Comparison of ENCODE assay signal across 18 cellular contexts in genomic region chr6:33450434-33450833, GRCh38. TPM values are rescaled to one million over a fixed set of nuclear protein-coding genes. Genes with fewer than 3 reads are reported as not detected.
DNase-seq lines count a peak whose midpoint lies in the region; ATAC-seq, FAIRE-seq and TF ChIP-seq lines count a peak whose summit lies in the region.
"Had no signal": no experiment of that assay in that cellular context is flagged by ENCODE, and none has a peak within 500 bp of the region (broad histone marks: within the 10 kb centered on the region; RNA-seq: fewer than 3 reads in every experiment).

No MANE protein-coding gene starts in this region.

- no peak overlapping the region for H2AFZ ChIP-seq in H1 (ENCODE audit: low read length)

- H3K4me2 ChIP-seq in H1 (ENCODE audit: insufficient read depth in 1 of 2, low read depth in 2 of 2, low read length in 2 of 2), result no peak overlapping the region

- H3K36me3 Mint-ChIP-seq in activated naive CD8-positive, alpha-beta T cell, result peaks cover 2% of the 10 kb centered on the region
- H3K36me3 Mint-ChIP-seq in activated naive CD8-positive, alpha-beta T cell treated with anti-CD3 and anti-CD28 coated beads for 36 hours, result peaks cover 13% of the 10 kb centered on the region
- peaks cover 18% of the 10 kb centered on the region for H3K36me3 Mint-ChIP-seq in type B pancreatic cell

- no peaks in the 10 kb centered on the region for H3K9me3 Mint-ChIP-seq in activated naive CD8-positive, alpha-beta T cell (ENCODE audit: low read depth)
- no peaks in the 10 kb centered on the region for H3K9me3 Mint-ChIP-seq in activated naive CD8-positive, alpha-beta T cell treated with anti-CD3 and anti-CD28 coated beads for 36 hours
- H3K9me3 Mint-ChIP-seq in type B pancreatic cell, result no peaks in the 10 kb centered on the region

- no peak overlapping the region for H2BK15ac ChIP-seq in H1 (ENCODE audit: low read length)

- peaks cover 0 to 8% of the 10 kb centered on the region in 2 experiments; a peak in 2 of 4 replicates for H3K79me2 ChIP-seq in H1 (ENCODE audit: control insufficient read depth in 1 of 2, insufficient read depth in 2 of 2, low read length in 2 of 2)

- no peak overlapping the region for H4K5ac ChIP-seq in H1 (ENCODE audit: insufficient read length, low read depth, low read length)

- H2AK5ac ChIP-seq in H1 (ENCODE audit: low read depth, low read length), result no peak overlapping the region

- ATAC-seq in HG03135 (IDR thresholded peaks at IDR 0.05; ENCODE audit: unreplicated experiment), result no peak
- ATAC-seq: Panc1 had no signal

- no peaks in the 10 kb centered on the region for H3K27me3 ChIP-seq in H1 (replicated peaks in 1 of 4; ENCODE audit: control insufficient read depth in 3 of 4, extremely low read depth in 1 of 4, insufficient read depth in 3 of 4, low read length in 3 of 4)
- H3K27me3 ChIP-seq: SJSA1, suprapubic skin had no signal

- POLR2A ChIA-PET in H1 (lab: Charles Lee; ENCODE audit: partially characterized antibody), result interaction anchor here (1.5 to 17.2 kb wide), 4 partner anchors 9 to 76 kb away, joined by 3 to 381 read pairs (median 5); no protein-coding TSS in a partner anchor

- peak overlapping the region; percentile 46 for H3K27ac Mint-ChIP-seq in activated naive CD8-positive, alpha-beta T cell
- no peak overlapping the region for H3K27ac Mint-ChIP-seq in activated naive CD8-positive, alpha-beta T cell treated with anti-CD3 and anti-CD28 coated beads for 36 hours
- peak overlapping the region; percentile 36 for H3K27ac Mint-ChIP-seq in type B pancreatic cell

- H3K4me3 Mint-ChIP-seq in activated naive CD8-positive, alpha-beta T cell, result no peak overlapping the region
- H3K4me3 Mint-ChIP-seq in activated naive CD8-positive, alpha-beta T cell treated with anti-CD3 and anti-CD28 coated beads for 36 hours, result no peak overlapping the region
- peak overlapping the region; percentile 25 for H3K4me3 Mint-ChIP-seq in type B pancreatic cell

- H3K23me2 ChIP-seq in H1 (ENCODE audit: low read depth, low read length), result peaks cover 9% of the 10 kb centered on the region

- peaks cover 10 to 15% of the 10 kb centered on the region in 2 experiments for H4K20me1 ChIP-seq in H1 (replicated peaks in 1 of 2; ENCODE audit: control insufficient read depth in 1 of 2, insufficient read depth in 2 of 2, low read length in 2 of 2)

- no peak overlapping the region for H3K4me3 ChIP-seq in H1 (ENCODE audit: extremely low read depth in 1 of 4, insufficient read depth in 2 of 4, low read depth in 3 of 4, low read length in 4 of 4)
- H3K4me3 ChIP-seq: SJSA1, suprapubic skin had no signal

- H3K4me1 ChIP-seq in H1 (replicated peaks in 1 of 4; ENCODE audit: control insufficient read depth in 3 of 4, insufficient read depth in 4 of 4, low read length in 3 of 4), result peaks cover 0 to 5% (median 4%) of the 10 kb centered on the region in 4 experiments; a peak in 6 of 7 replicates
- H3K4me1 ChIP-seq: Caco-2, SJSA1 had no signal

- CTCF ChIA-PET in H1 (lab: Charles Lee; ENCODE audit: partially characterized antibody), result interaction anchor here (0.8 to 3.5 kb wide), 2 partner anchors 10 to 14 kb away, joined by 3 to 16 read pairs; no protein-coding TSS in a partner anchor

- no peak overlapping the region for H2BK20ac ChIP-seq in H1 (ENCODE audit: low read length)

- WGBS in H1 (ENCODE audit: extremely low coverage in 1 of 2, insufficient coverage in 1 of 2, insufficient read length in 1 of 2, insufficient replicate concordance in 2 of 2, low coverage in 1 of 2, low lambda C conversion rate in 2 of 2, missing lambda C conversion rate in 1 of 2), 2 experiments, result 89% methylated on average over 3 of the region's 3 CpGs; no CpG with 5 or more reads in 1 of the 2 experiments

- TF ChIP-seq POLR2A in H1 (IDR thresholded peaks at IDR 0.05; ENCODE audit: control extremely low read depth in 1 of 2, low read depth in 2 of 2, low read length in 2 of 2), result no peak

- no peak for TF ChIP-seq CTCF in H1 (IDR thresholded peaks at IDR 0.05; ENCODE audit: control extremely low read depth in 1 of 3, insufficient read depth in 1 of 3, low read depth in 1 of 3, low read length in 3 of 3)
- no peak for TF ChIP-seq CTCF in type B pancreatic cell (conservative IDR thresholded peaks at IDR 0.05)

- H2BK12ac ChIP-seq in H1 (ENCODE audit: low read depth, low read length), result no peak overlapping the region

- H3K14ac ChIP-seq in H1 (ENCODE audit: insufficient read length), result no peak overlapping the region

- no peak overlapping the region for H3K18ac ChIP-seq in H1 (ENCODE audit: extremely low read depth, low read length)

- FAIRE-seq in H1 (lab: Jason Lieb, UNC), result no peak

- H3K79me1 ChIP-seq in H1 (ENCODE audit: low read depth, low read length), result peaks cover 1% of the 10 kb centered on the region

- no peak overlapping the region for H3K23ac ChIP-seq in H1 (ENCODE audit: insufficient read length)

- H3K27ac ChIP-seq in H1 (ENCODE audit: low read depth, low read length), result no peak overlapping the region
- H3K27ac ChIP-seq: SJSA1, suprapubic skin had no signal

- no peak overlapping the region for H2BK120ac ChIP-seq in H1 (replicated peaks; ENCODE audit: low read depth, low read length)

- H3K27me3 Mint-ChIP-seq in activated naive CD8-positive, alpha-beta T cell, result no peaks in the 10 kb centered on the region
- H3K27me3 Mint-ChIP-seq in activated naive CD8-positive, alpha-beta T cell treated with anti-CD3 and anti-CD28 coated beads for 36 hours, result no peaks in the 10 kb centered on the region
- H3K27me3 Mint-ChIP-seq in type B pancreatic cell, result no peaks in the 10 kb centered on the region

- H3K9ac ChIP-seq in H1 (replicated peaks in 1 of 4; ENCODE audit: extremely low read depth in 1 of 4, low read depth in 3 of 4, low read length in 3 of 4), result no peak overlapping the region

- no peak overlapping the region for H3K56ac ChIP-seq in H1 (replicated peaks; ENCODE audit: insufficient read length, low read depth, low read length)

- DNase-seq in activated naive CD8-positive, alpha-beta T cell treated with anti-CD3 and anti-CD28 coated beads for 36 hours, result no peak
- peak; percentile 16 for DNase-seq in MV-4-11 (lab: John Stamatoyannopoulos, UW)
- no peak for DNase-seq in H1 (ENCODE audit: low read depth in 1 of 2, low spot score in 2 of 2)
- DNase-seq in type B pancreatic cell (ENCODE audit: extremely low spot score, unreplicated experiment), result no peak
- DNase-seq in NOMO-1 treated with DMSO at 0.1 percent for 48 hours (lab: John Stamatoyannopoulos, UW; ENCODE audit: unreplicated experiment), result no peak
- no peak for DNase-seq in effector CD8-positive, alpha-beta T cell (lab: John Stamatoyannopoulos, UW)
- DNase-seq: activated CD4-positive, CD25-positive, alpha-beta regulatory T cell treated with anti-CD3 and anti-CD28 coated beads, Interleukin-2, amount 50 U/mL, for 72 hours; anterior cingulate cortex; Caco-2; glutamatergic neuron; NCI-H187; NCI-H226; T1000 had no signal

- TF ChIP-seq RAD21 in H1 (IDR thresholded peaks at IDR 0.05 in 1 of 2, conservative IDR thresholded peaks at IDR 0.05 in 1 of 2; ENCODE audit: low read depth in 2 of 2, low read length in 2 of 2), result no peak

- no peak overlapping the region for H4K91ac ChIP-seq in H1 (replicated peaks; ENCODE audit: insufficient read length, low read length)

- H4K8ac ChIP-seq in H1 (ENCODE audit: extremely low read depth, insufficient read depth, low read length), result no peak overlapping the region

- no peak overlapping the region for H2BK5ac ChIP-seq in H1 (ENCODE audit: low read depth, low read length)

- H3K36me3 ChIP-seq in H1 (ENCODE audit: control insufficient read depth in 2 of 4, insufficient read depth in 4 of 4, low read length in 3 of 4), result peaks cover 39 to 66% (median 43%) of the 10 kb centered on the region in 4 experiments

- no peak for TF ChIP-seq EP300 in H1 (IDR thresholded peaks at IDR 0.05; ENCODE audit: borderline replicate concordance in 1 of 2, low read depth in 2 of 2, low read length in 2 of 2)

- H3K4ac ChIP-seq in H1 (replicated peaks; ENCODE audit: insufficient read length, low read depth, low read length), result no peak overlapping the region

- peaks cover 18% of the 10 kb centered on the region for H3K4me1 Mint-ChIP-seq in activated naive CD8-positive, alpha-beta T cell (ENCODE audit: low read depth)
- H3K4me1 Mint-ChIP-seq in activated naive CD8-positive, alpha-beta T cell treated with anti-CD3 and anti-CD28 coated beads for 36 hours, result peaks cover 12% of the 10 kb centered on the region
- H3K4me1 Mint-ChIP-seq in type B pancreatic cell (ENCODE audit: unreplicated experiment), result peaks cover 24% of the 10 kb centered on the region

- H3K9me3 ChIP-seq in H1 (ENCODE audit: insufficient read depth in 2 of 2, low read depth in 1 of 2, low read length in 1 of 2), result no peaks in the 10 kb centered on the region
- H3K9me3 ChIP-seq: Caco-2, SJSA1, suprapubic skin had no signal

RNA-seq across cellular contexts. Expression of gene ZBTB9, which starts 3.9 kb away (rescaled TPM):
- 10 to 100 TPM; 11.3 to 11.7 TPM for total RNA-seq in activated naive CD8-positive, alpha-beta T cell treated with anti-CD3 and anti-CD28 coated beads for 36 hours
- total RNA-seq in H1 (2021; fragmentation: NEBNext Ultra II Directional; extraction: Animal tissue kit (Norgen Biotek cat#: 25700)), result 20.2 and 25.0 TPM in 2 replicates
- polyA plus RNA-seq in H1 (2011; rRNA removed), result 15.1 and 16.9 TPM in 2 replicates
- polyA plus RNA-seq in H1 (2011; cell fraction: cytosol; rRNA removed), result 17.9 TPM
- 54.7 TPM for polyA plus RNA-seq in H1 (2011; cell fraction: nucleus; rRNA removed)
- polyA plus RNA-seq in H1 (2012, experiment 1 of 2), result 28.1 to 36.7 TPM (median 31.7 TPM) in 4 replicates
- polyA plus RNA-seq in H1 (2012, experiment 2 of 2), result 23.3 TPM
- polyA plus RNA-seq in H1 (2013, experiment 1 of 2), result 12.5 TPM
- 13.7 TPM for polyA plus RNA-seq in H1 (2013, experiment 2 of 2)
- 24.1 and 24.3 TPM in 2 replicates for polyA minus RNA-seq in H1 (2011; rRNA and poly(A)+ RNA removed)
- polyA minus RNA-seq in H1 (2011; cell fraction: cytosol; rRNA and poly(A)+ RNA removed), result 17.0 TPM
- polyA minus RNA-seq in H1 (2011; cell fraction: nucleus; rRNA and poly(A)+ RNA removed), result 9.4 TPM
- total RNA-seq in type B pancreatic cell (ENCODE audit: low replicate concordance), result 11.3 and 14.5 TPM in 2 replicates

RNA-seq across cellular contexts. Expression of gene SYNGAP1, which starts 30.6 kb away (rescaled TPM):
- 10 to 100 TPM; 26.4 to 29.3 TPM for total RNA-seq in activated naive CD8-positive, alpha-beta T cell treated with anti-CD3 and anti-CD28 coated beads for 36 hours
- 101 and 109 TPM in 2 replicates for total RNA-seq in H1 (2021; fragmentation: NEBNext Ultra II Directional; extraction: Animal tissue kit (Norgen Biotek cat#: 25700))
- 31.0 and 66.9 TPM in 2 replicates for polyA plus RNA-seq in H1 (2011; rRNA removed)
- polyA plus RNA-seq in H1 (2011; cell fraction: cytosol; rRNA removed), result 35.6 TPM
- polyA plus RNA-seq in H1 (2011; cell fraction: nucleus; rRNA removed), result 445 TPM
- 130 to 242 TPM (median 155 TPM) in 4 replicates for polyA plus RNA-seq in H1 (2012, experiment 1 of 2)
- polyA plus RNA-seq in H1 (2012, experiment 2 of 2), result 34.0 TPM
- polyA plus RNA-seq in H1 (2013, experiment 1 of 2), result 54.0 TPM
- 61.4 TPM for polyA plus RNA-seq in H1 (2013, experiment 2 of 2)
- polyA minus RNA-seq in H1 (2011; rRNA and poly(A)+ RNA removed), result 34.2 and 41.9 TPM in 2 replicates
- 25.0 TPM for polyA minus RNA-seq in H1 (2011; cell fraction: cytosol; rRNA and poly(A)+ RNA removed)
- 79.5 TPM for polyA minus RNA-seq in H1 (2011; cell fraction: nucleus; rRNA and poly(A)+ RNA removed)
- total RNA-seq in type B pancreatic cell (ENCODE audit: low replicate concordance), result 18.4 and 74.1 TPM in 2 replicates

RNA-seq across cellular contexts. Expression of gene CUTA, which starts 32.5 kb away (rescaled TPM):
- 100 to 1,000 TPM; 125 to 126 TPM for total RNA-seq in activated naive CD8-positive, alpha-beta T cell treated with anti-CD3 and anti-CD28 coated beads for 36 hours
- total RNA-seq in H1 (2021; fragmentation: NEBNext Ultra II Directional; extraction: Animal tissue kit (Norgen Biotek cat#: 25700)), result 297 and 315 TPM in 2 replicates
- polyA plus RNA-seq in H1 (2011; rRNA removed), result 460 and 671 TPM in 2 replicates
- polyA plus RNA-seq in H1 (2011; cell fraction: cytosol; rRNA removed), result 337 TPM
- polyA plus RNA-seq in H1 (2011; cell fraction: nucleus; rRNA removed), result 468 TPM
- 398 to 459 TPM (median 420 TPM) in 4 replicates for polyA plus RNA-seq in H1 (2012, experiment 1 of 2)
- 679 TPM for polyA plus RNA-seq in H1 (2012, experiment 2 of 2)
- 486 TPM for polyA plus RNA-seq in H1 (2013, experiment 1 of 2)
- 464 TPM for polyA plus RNA-seq in H1 (2013, experiment 2 of 2)
- polyA minus RNA-seq in H1 (2011; rRNA and poly(A)+ RNA removed), result 124 and 127 TPM in 2 replicates
- 103 TPM for polyA minus RNA-seq in H1 (2011; cell fraction: cytosol; rRNA and poly(A)+ RNA removed)
- 92.0 TPM for polyA minus RNA-seq in H1 (2011; cell fraction: nucleus; rRNA and poly(A)+ RNA removed)
- 212 and 278 TPM in 2 replicates for total RNA-seq in type B pancreatic cell (ENCODE audit: low replicate concordance)

RNA-seq across cellular contexts. Expression of gene PHF1, which starts 39.6 kb away (rescaled TPM):
- total RNA-seq in activated naive CD8-positive, alpha-beta T cell treated with anti-CD3 and anti-CD28 coated beads for 36 hours, result 10 to 100 TPM; 23.5 to 26.0 TPM
- total RNA-seq in H1 (2021; fragmentation: NEBNext Ultra II Directional; extraction: Animal tissue kit (Norgen Biotek cat#: 25700)), result 45.4 and 47.3 TPM in 2 replicates
- polyA plus RNA-seq in H1 (2011; rRNA removed), result 78.6 and 109 TPM in 2 replicates
- 65.5 TPM for polyA plus RNA-seq in H1 (2011; cell fraction: cytosol; rRNA removed)
- polyA plus RNA-seq in H1 (2011; cell fraction: nucleus; rRNA removed), result 507 TPM
- 56.3 to 75.9 TPM (median 63.4 TPM) in 4 replicates for polyA plus RNA-seq in H1 (2012, experiment 1 of 2)
- 55.0 TPM for polyA plus RNA-seq in H1 (2012, experiment 2 of 2)
- 46.2 TPM for polyA plus RNA-seq in H1 (2013, experiment 1 of 2)
- polyA plus RNA-seq in H1 (2013, experiment 2 of 2), result 40.2 TPM
- 17.8 and 27.1 TPM in 2 replicates for polyA minus RNA-seq in H1 (2011; rRNA and poly(A)+ RNA removed)
- polyA minus RNA-seq in H1 (2011; cell fraction: cytosol; rRNA and poly(A)+ RNA removed), result 11.4 TPM
- 27.5 TPM for polyA minus RNA-seq in H1 (2011; cell fraction: nucleus; rRNA and poly(A)+ RNA removed)
- total RNA-seq in type B pancreatic cell (ENCODE audit: low replicate concordance), result 23.8 and 49.6 TPM in 2 replicates

RNA-seq across cellular contexts. Expression of gene KIFC1, which starts 58.8 kb away (rescaled TPM):
- total RNA-seq in activated naive CD8-positive, alpha-beta T cell treated with anti-CD3 and anti-CD28 coated beads for 36 hours, result 10 to 100 TPM; 74.1 to 76.9 TPM
- total RNA-seq in H1 (2021; fragmentation: NEBNext Ultra II Directional; extraction: Animal tissue kit (Norgen Biotek cat#: 25700)), result 64.3 and 69.3 TPM in 2 replicates
- 46.6 and 60.9 TPM in 2 replicates for polyA plus RNA-seq in H1 (2011; rRNA removed)
- polyA plus RNA-seq in H1 (2011; cell fraction: cytosol; rRNA removed), result 68.7 TPM
- polyA plus RNA-seq in H1 (2011; cell fraction: nucleus; rRNA removed), result 85.7 TPM
- polyA plus RNA-seq in H1 (2012, experiment 1 of 2), result 57.7 to 66.0 TPM (median 62.9 TPM) in 4 replicates
- 42.3 TPM for polyA plus RNA-seq in H1 (2012, experiment 2 of 2)
- 45.5 TPM for polyA plus RNA-seq in H1 (2013, experiment 1 of 2)
- 44.5 TPM for polyA plus RNA-seq in H1 (2013, experiment 2 of 2)
- 47.9 and 58.8 TPM in 2 replicates for polyA minus RNA-seq in H1 (2011; rRNA and poly(A)+ RNA removed)
- polyA minus RNA-seq in H1 (2011; cell fraction: cytosol; rRNA and poly(A)+ RNA removed), result 40.5 TPM
- 41.0 TPM for polyA minus RNA-seq in H1 (2011; cell fraction: nucleus; rRNA and poly(A)+ RNA removed)
- 28.0 and 67.7 TPM in 2 replicates for total RNA-seq in type B pancreatic cell (ENCODE audit: low replicate concordance)
